In genomic region chr12:69239922-69240624, GRCh38 we compare ENCODE assay signal across 1 cellular context.
TF ChIP-seq lines count a peak whose summit lies in the region.

No MANE protein-coding gene starts in this region.

TF ChIP-seq in H1, 55 proteins besides CTCF, POLR2A, EP300 and RAD21 (continued from another document):
- TF ChIP-seq TAF7 (optimal IDR thresholded peaks at IDR 0.05; ENCODE audit: borderline replicate concordance, low read depth, low read length) (peak; percentile 57), YY1 (IDR thresholded peaks at IDR 0.05; ENCODE audit: low read depth, low read length) (peak; percentile 74), PHF8 (conservative IDR thresholded peaks at IDR 0.05; ENCODE audit: low read depth, low read length) (peak; percentile 76), SIN3A (conservative IDR thresholded peaks at IDR 0.05 in 1 of 2, IDR thresholded peaks at IDR 0.05 in 1 of 2; ENCODE audit: low read depth in 1 of 2, low read length in 2 of 2) (no peak), TBP (IDR thresholded peaks at IDR 0.05; ENCODE audit: low read depth, low read length) (peak; percentile 61), SP2 (IDR thresholded peaks at IDR 0.05; ENCODE audit: low read length) (no peak), ATF3 (IDR thresholded peaks at IDR 0.05; ENCODE audit: insufficient read depth, low read depth, low read length) (no peak)
TF ChIP-seq in H1: peak in this region for 8.
